Comparison of ENCODE assay signal across 1 cellular context in genomic region chr7:25179771-25180591, GRCh38.
TF ChIP-seq lines count a peak whose summit lies in the region.

No MANE protein-coding gene starts in this region.

TF ChIP-seq in HepG2, 621 proteins besides CTCF, POLR2A, EP300 and RAD21 (continued from another document and continues in another):
- TF ChIP-seq ZNF513 (CRISPR knock-in tag; conservative IDR thresholded peaks at IDR 0.05): no peak
- TF ChIP-seq BATF2 (CRISPR knock-in tag; IDR thresholded peaks at IDR 0.05): no peak
- no peak for TF ChIP-seq RFXAP (CRISPR knock-in tag; IDR thresholded peaks at IDR 0.05; ENCODE audit: borderline replicate concordance)
- TF ChIP-seq NR2F2 (IDR thresholded peaks at IDR 0.05; ENCODE audit: borderline replicate concordance, low read depth): no peak
- TF ChIP-seq CEBPB (IDR thresholded peaks at IDR 0.05; ENCODE audit: borderline replicate concordance, low read depth, low read length): no peak
- TF ChIP-seq ZNF703 (CRISPR knock-in tag; IDR thresholded peaks at IDR 0.05; ENCODE audit: borderline replicate concordance): no peak
- TF ChIP-seq ARNT2 (CRISPR knock-in tag; IDR thresholded peaks at IDR 0.05; ENCODE audit: low read depth): no peak; the same call in 1 of the 2 replicates
- no peak for TF ChIP-seq SETDB1 (CRISPR knock-in tag; IDR thresholded peaks at IDR 0.05; ENCODE audit: borderline replicate concordance)
- no peak for TF ChIP-seq SKI (IDR thresholded peaks at IDR 0.05; ENCODE audit: partially characterized antibody)
- 0 out of 2 replicates have a peak, but pooled peaks have one; percentile 26 for TF ChIP-seq YEATS2 (CRISPR knock-in tag; IDR thresholded peaks at IDR 0.05; ENCODE audit: borderline replicate concordance)
- TF ChIP-seq SNAI1 (CRISPR knock-in tag; IDR thresholded peaks at IDR 0.05; ENCODE audit: borderline replicate concordance): no peak
- no peak for TF ChIP-seq NR3C1 (CRISPR knock-in tag; IDR thresholded peaks at IDR 0.05)
- no peak for TF ChIP-seq ZNF883 (CRISPR knock-in tag; IDR thresholded peaks at IDR 0.05; ENCODE audit: not compliant biosample characterization)
- 0 out of 2 replicates have a peak, but pooled peaks have one; percentile 38 for TF ChIP-seq ZNF317 (CRISPR knock-in tag; IDR thresholded peaks at IDR 0.05)
- TF ChIP-seq BRD4 (CRISPR knock-in tag; IDR thresholded peaks at IDR 0.05): no peak
- no peak for TF ChIP-seq ZMAT5 (CRISPR knock-in tag; IDR thresholded peaks at IDR 0.05; ENCODE audit: borderline replicate concordance, low read depth)
- no peak for TF ChIP-seq SOX6 (IDR thresholded peaks at IDR 0.05)
- no peak for TF ChIP-seq SOX6 (CRISPR knock-in tag; IDR thresholded peaks at IDR 0.05)
- no peak for TF ChIP-seq FOXC1 (CRISPR knock-in tag; IDR thresholded peaks at IDR 0.05; ENCODE audit: borderline replicate concordance)
- TF ChIP-seq PHF8 (CRISPR knock-in tag; IDR thresholded peaks at IDR 0.05): peak; percentile 74
- peak; percentile 64; the same call in 1 of the 2 replicates for TF ChIP-seq SP5 (CRISPR knock-in tag; IDR thresholded peaks at IDR 0.05; ENCODE audit: borderline replicate concordance, low read depth)
- no peak for TF ChIP-seq ZNF646 (CRISPR knock-in tag; IDR thresholded peaks at IDR 0.05)
- no peak for TF ChIP-seq DZIP1 (CRISPR knock-in tag; IDR thresholded peaks at IDR 0.05)
- TF ChIP-seq TBL1XR1 (IDR thresholded peaks at IDR 0.05; ENCODE audit: borderline replicate concordance, low read length, partially characterized antibody): no peak
- no peak for TF ChIP-seq JARID2 (CRISPR knock-in tag; IDR thresholded peaks at IDR 0.05; ENCODE audit: insufficient replicate concordance)
- TF ChIP-seq MEIS1 (CRISPR knock-in tag; IDR thresholded peaks at IDR 0.05; ENCODE audit: borderline replicate concordance): peak; percentile 63; the same call in 1 of the 2 replicates
- TF ChIP-seq DNMT3B (CRISPR knock-in tag; conservative IDR thresholded peaks at IDR 0.05): no peak
- 0 out of 2 replicates have a peak, but pooled peaks have one; percentile 23 for TF ChIP-seq ZNF501 (CRISPR knock-in tag; IDR thresholded peaks at IDR 0.05)
- TF ChIP-seq HDAC1 (CRISPR knock-in tag; IDR thresholded peaks at IDR 0.05): peak; percentile 48
- no peak for TF ChIP-seq TMF1 (CRISPR knock-in tag; IDR thresholded peaks at IDR 0.05; ENCODE audit: low read depth)
- no peak for TF ChIP-seq CENPBD1 (CRISPR knock-in tag; IDR thresholded peaks at IDR 0.05; ENCODE audit: borderline replicate concordance, low read depth)
- no peak for TF ChIP-seq CENPT (CRISPR knock-in tag; IDR thresholded peaks at IDR 0.05; ENCODE audit: low read depth)
- TF ChIP-seq ZNF839 (CRISPR knock-in tag; IDR thresholded peaks at IDR 0.05; ENCODE audit: borderline replicate concordance): no peak
- no peak for TF ChIP-seq SNAPC2 (CRISPR knock-in tag; IDR thresholded peaks at IDR 0.05)
- no peak for TF ChIP-seq ZFP37 (CRISPR knock-in tag; IDR thresholded peaks at IDR 0.05; ENCODE audit: borderline replicate concordance)
- TF ChIP-seq THYN1 (CRISPR knock-in tag; IDR thresholded peaks at IDR 0.05; ENCODE audit: borderline replicate concordance, low read depth): no peak
- TF ChIP-seq ERF (CRISPR knock-in tag; IDR thresholded peaks at IDR 0.05): no peak
- TF ChIP-seq SNAPC5 (CRISPR knock-in tag; IDR thresholded peaks at IDR 0.05; ENCODE audit: borderline replicate concordance): no peak
- peak; percentile 18; the same call in 1 of the 2 replicates for TF ChIP-seq ARID4A (CRISPR knock-in tag; IDR thresholded peaks at IDR 0.05; ENCODE audit: borderline replicate concordance)
- no peak for TF ChIP-seq ZSCAN29 (CRISPR knock-in tag; conservative IDR thresholded peaks at IDR 0.05)
- no peak for TF ChIP-seq DMTF1 (CRISPR knock-in tag; IDR thresholded peaks at IDR 0.05)
- TF ChIP-seq MIXL1 (CRISPR knock-in tag; IDR thresholded peaks at IDR 0.05): 0 out of 2 replicates have a peak, but pooled peaks have one; percentile 19
- TF ChIP-seq CBFB (CRISPR knock-in tag; IDR thresholded peaks at IDR 0.05): no peak
- TF ChIP-seq KDM1A (CRISPR knock-in tag; IDR thresholded peaks at IDR 0.05): no peak
- no peak for TF ChIP-seq ZNF614 (CRISPR knock-in tag; IDR thresholded peaks at IDR 0.05; ENCODE audit: borderline replicate concordance)
